11 cellular contexts compared by ENCODE assay signal in genomic region chr17:17809527-17810373, GRCh38. TPM values are rescaled to one million over a fixed set of nuclear protein-coding genes. Genes with fewer than 3 reads are reported as not detected.
DNase-seq lines count a peak whose midpoint lies in the region; ATAC-seq and TF ChIP-seq lines count a peak whose summit lies in the region.
"Had no signal": no experiment of that assay in that cellular context is flagged by ENCODE, and none has a peak within 500 bp of the region (broad histone marks: within the 10 kb centered on the region; RNA-seq: fewer than 3 reads in every experiment).

No MANE protein-coding gene starts in this region.

- peak overlapping the region; percentile 49 for H4K12ac ChIP-seq in trophoblast cell (ENCODE audit: low read depth, low read length)

- peaks cover 2% of the 10 kb centered on the region for H3K79me2 ChIP-seq in trophoblast cell (ENCODE audit: control insufficient read depth, insufficient read depth, low read length, poor library complexity)

- peak overlapping the region; percentile 53 for H2AK5ac ChIP-seq in trophoblast cell (ENCODE audit: low read length)

- TF ChIP-seq POLR2A in adrenal gland (IDR thresholded peaks at IDR 0.05), result peak in 1 of 2 donors; percentile 32

- H3K79me1 ChIP-seq in trophoblast cell (ENCODE audit: low read length), result peaks cover 13% of the 10 kb centered on the region

- no peak overlapping the region for H3K27ac Mint-ChIP-seq in activated naive CD4-positive, alpha-beta T cell treated with anti-CD3 and anti-CD28 coated beads, Interleukin-2, amount 10 ng/mL, durations not matched to agents 7 days and 5 days
- H3K27ac Mint-ChIP-seq: activated T-helper 1 cell treated with anti-CD3 and anti-CD28 coated beads, Interleukin-12 subunit alpha, Interleukin-12 subunit beta, Interleukin-2, Interleukin-4 antibody, amounts not matched to agents 30 ng/mL and 10 ng/mL and 1 ng/mL, durations not matched to agents 14 hours and 24 hours and 36 hours had no signal

- H3K4me3 Mint-ChIP-seq in activated naive CD4-positive, alpha-beta T cell treated with anti-CD3 and anti-CD28 coated beads, Interleukin-2, amount 10 ng/mL, durations not matched to agents 7 days and 5 days, result no peak overlapping the region
- H3K4me3 Mint-ChIP-seq: activated T-helper 1 cell treated with anti-CD3 and anti-CD28 coated beads, Interleukin-12 subunit alpha, Interleukin-12 subunit beta, Interleukin-2, Interleukin-4 antibody, amounts not matched to agents 30 ng/mL and 10 ng/mL and 1 ng/mL, durations not matched to agents 14 hours and 24 hours and 36 hours had no signal

- H3K23ac ChIP-seq in trophoblast cell (ENCODE audit: low read length), result no peak overlapping the region

- H3K27ac ChIP-seq in adrenal gland (peak overlapping the region in 4 of 5 donors; percentile 63 to 84 (median 76)), heart right ventricle (peak overlapping the region; percentile 35 to 76 (median 65)), trophoblast cell (ENCODE audit: low read depth, low read length) (peak overlapping the region; percentile 75)

- H3K9me3 ChIP-seq in adrenal gland (replicated peaks in 1 of 3), result no peaks in the 10 kb centered on the region
- H3K9me3 ChIP-seq in heart right ventricle, result no peaks in the 10 kb centered on the region
- peaks cover 5% of the 10 kb centered on the region for H3K9me3 ChIP-seq in trophoblast cell (ENCODE audit: insufficient read depth, low read depth, low read length)

- peaks cover 22% of the 10 kb centered on the region for H3K4me1 Mint-ChIP-seq in activated naive CD4-positive, alpha-beta T cell treated with anti-CD3 and anti-CD28 coated beads, Interleukin-2, amount 10 ng/mL, durations not matched to agents 7 days and 5 days

- CTCF ChIA-PET in activated naive CD4-positive, alpha-beta T cell treated with anti-CD3 and anti-CD28 coated beads, Interleukin-2, amount 10 ng/mL, durations not matched to agents 7 days and 5 days (lab: Charles Lee), result interaction anchor here (1.0 to 1.7 kb wide), 2 partner anchors 51 to 109 kb away, joined by 3 to 6 read pairs; no protein-coding TSS in a partner anchor

- peak overlapping the region; percentile 40 for H3K9ac ChIP-seq in trophoblast cell (ENCODE audit: low read length)

- intact Hi-C loops in adrenal gland (cut with DNase I), result loop anchor here (5.0 to 10.0 kb wide), 4 partner anchors 48 to 215 kb away; partner anchors contain the start of gene RAI1 (in 1 of the 2)
- intact Hi-C loops in heart right ventricle (cut with DNase I), result loop anchor here in 9 of 10 donors (5.0 to 10.0 kb wide), 4 partner anchors 53 to 225 kb away; partner anchors contain the start of genes ATPAF2 (in 5 of the 9), GID4 (in 5 of the 9) and RAI1 (in 2 of the 9)

- H3K27me3 Mint-ChIP-seq in activated naive CD4-positive, alpha-beta T cell treated with anti-CD3 and anti-CD28 coated beads, Interleukin-2, amount 10 ng/mL, durations not matched to agents 7 days and 5 days, result no peaks in the 10 kb centered on the region

- peak overlapping the region in 1 of 4 donors; percentile 44 for H3K4me3 ChIP-seq in adrenal gland
- H3K4me3 ChIP-seq in heart right ventricle, result peak overlapping the region in 8 of 10 donors; percentile 7 to 45 (median 32)
- no peak overlapping the region for H3K4me3 ChIP-seq in trophoblast cell (ENCODE audit: low read depth, low read length)

- H3K36me3 Mint-ChIP-seq in activated naive CD4-positive, alpha-beta T cell treated with anti-CD3 and anti-CD28 coated beads, Interleukin-2, amount 10 ng/mL, durations not matched to agents 7 days and 5 days, result peaks cover 26% of the 10 kb centered on the region

- peak; percentile 1 to 60 (median 34) for ATAC-seq in heart right ventricle
- ATAC-seq in GM19395 (IDR thresholded peaks at IDR 0.05; ENCODE audit: unreplicated experiment), result no peak

- peak overlapping the region; percentile 34 for H2BK12ac ChIP-seq in trophoblast cell (ENCODE audit: low read length)

- H3K27me3 ChIP-seq in adrenal gland (no peaks in the 10 kb centered on the region), heart right ventricle (no peaks in the 10 kb centered on the region), trophoblast cell (ENCODE audit: insufficient read depth, low read length) (no peaks in the 10 kb centered on the region)

- H4K8ac ChIP-seq in trophoblast cell (ENCODE audit: low read depth, low read length), result peak overlapping the region; percentile 79

- H2BK120ac ChIP-seq in trophoblast cell (ENCODE audit: insufficient read depth, low read length, poor library complexity), result peak overlapping the region; percentile 74

- H3K36me3 ChIP-seq in adrenal gland (replicated peaks in 1 of 2) (peaks cover 0 to 37% of the 10 kb centered on the region in 2 donors), heart right ventricle (peaks cover 0 to 61% (median 8%) of the 10 kb centered on the region in 9 donors), trophoblast cell (ENCODE audit: control insufficient read depth in 1 of 2, insufficient read depth in 2 of 2, low read length in 2 of 2) (peaks cover 53 to 57% of the 10 kb centered on the region in 2 experiments)

- H3K4ac ChIP-seq in trophoblast cell (ENCODE audit: low read depth, low read length), result peak overlapping the region; percentile 4

- peak overlapping the region; percentile 44 for H2BK5ac ChIP-seq in trophoblast cell (ENCODE audit: low read depth, low read length, poor library complexity)

- H3K18ac ChIP-seq in trophoblast cell (ENCODE audit: low read length), result peak overlapping the region; percentile 79

- no peak overlapping the region for H2AFZ ChIP-seq in trophoblast cell (ENCODE audit: insufficient read depth, low read length, poor library complexity)

- H4K91ac ChIP-seq in trophoblast cell (ENCODE audit: low read depth, low read length), result peak overlapping the region; percentile 80

- H3K14ac ChIP-seq in trophoblast cell (ENCODE audit: low read length), result peak overlapping the region; percentile 71

- H3K4me1 ChIP-seq in adrenal gland (replicated peaks in 1 of 2), result peaks cover 9 to 55% of the 10 kb centered on the region in 2 donors
- H3K4me1 ChIP-seq in heart right ventricle, result peaks cover 23 to 91% (median 55%) of the 10 kb centered on the region in 9 donors
- H3K4me1 ChIP-seq in trophoblast cell (ENCODE audit: control insufficient read depth in 1 of 2, insufficient read depth in 2 of 2, low read length in 2 of 2), result peaks cover 21 to 29% of the 10 kb centered on the region in 2 experiments

- WGBS in adrenal gland, 4 donors, result 33 to 67% (median 40%) methylated on average over 11 to 79 of the region's 79 CpGs
- WGBS in heart right ventricle, 2 donors, result 60 to 68% methylated on average over 62 to 79 of the region's 79 CpGs
- WGBS in trophoblast cell (ENCODE audit: extremely low coverage, insufficient coverage, insufficient read length), result no CpG with 5 or more reads among the region's 79 CpGs

- DNase-seq in EH (ENCODE audit: low read depth) (peak; percentile 35), adrenal gland (peak in 6 of 7 donors; percentile 60 to 80 (median 73)), heart right ventricle (peak; percentile 56 to 61), trophoblast cell (peak; percentile 76 to 88), SK-N-DZ (ENCODE audit: low spot score) (no peak), NCI-H187 (lab: John Stamatoyannopoulos, UW) (no peak)
- DNase-seq in activated naive CD4-positive, alpha-beta T cell treated with anti-CD3 and anti-CD28 coated beads, Interleukin-2, amount 10 ng/mL, durations not matched to agents 7 days and 5 days, result no peak
- DNase-seq: KG1, SHP77 treated with DMSO at 0.1 percent for 48 hours had no signal

- H3K9me3 Mint-ChIP-seq in activated naive CD4-positive, alpha-beta T cell treated with anti-CD3 and anti-CD28 coated beads, Interleukin-2, amount 10 ng/mL, durations not matched to agents 7 days and 5 days, result no peaks in the 10 kb centered on the region
- H3K9me3 Mint-ChIP-seq: activated T-helper 1 cell treated with anti-CD3 and anti-CD28 coated beads, Interleukin-12 subunit alpha, Interleukin-12 subunit beta, Interleukin-2, Interleukin-4 antibody, amounts not matched to agents 30 ng/mL and 10 ng/mL and 1 ng/mL, durations not matched to agents 14 hours and 24 hours and 36 hours had no signal

- peak overlapping the region; percentile 61 for H3K4me2 ChIP-seq in trophoblast cell (ENCODE audit: low read length)

- no peak for TF ChIP-seq CTCF in adrenal gland (IDR thresholded peaks at IDR 0.05)
- TF ChIP-seq CTCF in heart right ventricle (IDR thresholded peaks at IDR 0.05), result no peak

RNA-seq across cellular contexts. Expression of gene SREBF1, which starts 27.0 kb away (rescaled TPM):
- total RNA-seq in adrenal gland (100 to 1,000 TPM; 403 to 850 (median 667) TPM), heart right ventricle (10 to 100 TPM in 8 of 10 donors, 1 to 10 TPM in 2; 9.0 to 44.1 (median 16.4) TPM)
- polyA plus RNA-seq in adrenal gland (100 to 1,000 TPM; 298 to 818 (median 483) TPM), heart right ventricle (10 to 100 TPM; 49.0 to 61.2 TPM)
- 95.5 and 107 TPM in 2 replicates for polyA plus RNA-seq in trophoblast cell (2013)
- polyA plus RNA-seq in SK-N-DZ (2014; cell fraction: cytosol; rRNA removed), result 57.6 and 67.5 TPM in 2 replicates
- 182 and 191 TPM in 2 replicates for polyA plus RNA-seq in SK-N-DZ (2014; cell fraction: nucleus; rRNA removed)

Comparison
In these comparisons a context has a peak if more than half of its experiments do, and no peak if none do; other contexts are left out.
1. DNase-seq: peak in EH (single experiment), adrenal gland (6 of 7), heart right ventricle (2 of 2) and trophoblast cell (2 of 2); none in SK-N-DZ (single experiment), NCI-H187 (0 of 2) and activated naive CD4-positive, alpha-beta T cell treated with anti-CD3 and anti-CD28 coated beads, Interleukin-2, amount 10 ng/mL, durations not matched to agents 7 days and 5 days (single experiment).
2. RNA of gene SREBF1, which starts 27.0 kb away (total RNA-seq): 403 to 850 TPM in adrenal gland; 9.0 to 44.1 TPM in heart right ventricle; every median in the first group is over 4 times any median in the second.
3. Peak in every context shown above with its lines, with median percentiles within 50 percentile points of each other: H3K27ac ChIP-seq.